Comparison of ENCODE assay signal across 8 cellular contexts in the genomic region with DNA sequence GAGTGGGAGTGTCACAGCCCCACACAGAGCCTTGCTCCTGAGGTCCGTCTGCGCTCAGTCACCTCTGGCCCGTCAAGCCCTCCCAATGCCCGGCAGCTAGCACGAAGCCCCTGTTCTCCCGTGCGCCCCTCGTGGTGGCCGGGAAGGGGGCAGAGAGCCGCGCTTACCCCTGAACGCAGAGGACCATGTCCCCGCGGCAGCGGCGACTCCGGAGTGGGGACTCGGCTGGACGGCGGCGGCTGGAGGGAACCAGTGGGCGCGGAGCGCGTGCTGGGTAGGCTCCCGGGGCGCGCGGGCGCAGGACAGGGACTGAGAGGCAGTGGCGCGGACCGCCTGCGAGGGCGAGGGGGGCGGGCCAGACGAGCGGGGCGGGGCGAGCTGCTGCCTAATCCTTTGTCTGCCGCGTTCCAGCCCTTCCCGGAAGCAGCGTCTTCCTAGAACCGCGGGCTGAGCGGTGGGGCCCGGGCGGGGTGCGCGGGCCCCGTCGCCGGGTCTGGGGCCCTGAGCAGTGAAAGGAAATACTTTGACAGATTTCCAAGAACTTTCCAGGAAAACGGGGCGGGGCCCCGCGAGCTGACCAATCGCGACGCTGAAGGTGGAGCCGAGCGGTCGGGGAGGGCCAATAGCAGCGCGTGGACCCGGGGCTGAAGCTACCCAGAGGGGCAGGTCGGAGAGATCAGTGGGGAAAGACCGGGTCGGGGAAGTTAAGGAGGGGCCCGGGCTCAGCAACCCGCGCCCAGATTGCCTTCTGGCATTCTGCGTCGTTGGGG. TPM values are rescaled to one million over a fixed set of nuclear protein-coding genes. Genes with fewer than 3 reads are reported as not detected.
DNase-seq lines count a peak whose midpoint lies in the region; ATAC-seq and TF ChIP-seq lines count a peak whose summit lies in the region.

A gene with protein sequence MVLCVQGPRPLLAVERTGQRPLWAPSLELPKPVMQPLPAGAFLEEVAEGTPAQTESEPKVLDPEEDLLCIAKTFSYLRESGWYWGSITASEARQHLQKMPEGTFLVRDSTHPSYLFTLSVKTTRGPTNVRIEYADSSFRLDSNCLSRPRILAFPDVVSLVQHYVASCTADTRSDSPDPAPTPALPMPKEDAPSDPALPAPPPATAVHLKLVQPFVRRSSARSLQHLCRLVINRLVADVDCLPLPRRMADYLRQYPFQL (minus strand): TSS at position 311 of the 770 bp plus-strand sequence. CDS start 124 bp downstream, at position 187.

- 0% methylated on average over 32 to 75 of the region's 75 CpGs for WGBS in endodermal cell (ENCODE audit: insufficient coverage in 1 of 2, insufficient read length in 1 of 2), 2 experiments

- H3K9ac ChIP-seq in NT2/D1 (ENCODE audit: insufficient read length, low read depth) (peak within 1 kb of the TSS; percentile 74), endodermal cell (ENCODE audit: extremely low read depth, low read length, poor library complexity, severe bottlenecking) (peak within 1 kb of the TSS; percentile 45)

- H3K27me3 Mint-ChIP-seq in activated CD8-positive, alpha-beta memory T cell treated with anti-CD3 and anti-CD28 coated beads, Interleukin-2, amount 10 ng/mL, durations not matched to agents 7 days and 5 days: no peaks in the 10 kb centered on the region
- H3K27me3 Mint-ChIP-seq in endodermal cell (ENCODE audit: insufficient read depth): peaks cover 45% of the 10 kb centered on the region
- peaks cover 5% of the 10 kb centered on the region for H3K27me3 Mint-ChIP-seq in mesothelial cell of epicardium (ENCODE audit: low read depth)

- H3K27ac Mint-ChIP-seq in activated CD8-positive, alpha-beta memory T cell treated with anti-CD3 and anti-CD28 coated beads, Interleukin-2, amount 10 ng/mL, durations not matched to agents 7 days and 5 days: peak within 1 kb of the TSS; percentile 100
- H3K27ac Mint-ChIP-seq in endodermal cell (peak within 1 kb of the TSS; percentile 4), mesothelial cell of epicardium (peak within 1 kb of the TSS; percentile 96)

- H3K4me3 ChIP-seq in NT2/D1 (ENCODE audit: insufficient read length, low read depth) (peak within 1 kb of the TSS; percentile 56), endodermal cell (ENCODE audit: low read length) (peak within 1 kb of the TSS; percentile 75)

- H3K27me3 ChIP-seq in NT2/D1 (ENCODE audit: insufficient read depth, insufficient read length) (peaks cover 53% of the 10 kb centered on the region), endodermal cell (ENCODE audit: control insufficient read depth, insufficient read depth, low read length, poor library complexity, severe bottlenecking) (peaks cover 22% of the 10 kb centered on the region)

- in situ Hi-C loops in Caki2 (cut with HindIII; ENCODE audit: low pct_unique_long_range_greater_than_20kb, low sequenced_read_pairs): no loop called here

- peak within 1 kb of the TSS; percentile 88 for H3K27ac ChIP-seq in endodermal cell (ENCODE audit: low read depth, low read length)

- H3K36me3 ChIP-seq in NT2/D1 (ENCODE audit: insufficient read depth, insufficient read length, low read length) (peaks cover 20% of the 10 kb centered on the region), endodermal cell (ENCODE audit: control insufficient read depth, insufficient read depth, low read length) (peaks cover 6% of the 10 kb centered on the region)

- DNase-seq in Caki2 (ENCODE audit: low read depth): peak; percentile 93
- peak; percentile 41 for DNase-seq in HPDE6-E6E7 (ENCODE audit: extremely low spot score)
- DNase-seq in NT2/D1 (ENCODE audit: low read depth, low spot score): peak; percentile 88
- DNase-seq in activated CD8-positive, alpha-beta memory T cell treated with anti-CD3 and anti-CD28 coated beads, Interleukin-2, amount 10 ng/mL, durations not matched to agents 7 days and 5 days: peak; percentile 99
- DNase-seq in endodermal cell: peak; percentile 98
- peak; percentile 88 to 95 for DNase-seq in mesothelial cell of epicardium (ENCODE audit: low spot score in 2 of 2, unreplicated experiment in 2 of 2)
- DNase-seq in stimulated activated CD8-positive, alpha-beta memory T cell treated with anti-CD3 and anti-CD28 coated beads, Interleukin-15, amount 100 ng/mL, for 48 hours (ENCODE audit: low read depth in 2 of 2): peak; percentile 98 to 99

- H3K9me3 ChIP-seq in NT2/D1 (ENCODE audit: insufficient read depth, low read length) (no peaks in the 10 kb centered on the region), endodermal cell (ENCODE audit: control insufficient read depth, low read length) (no peaks in the 10 kb centered on the region)

- H3K4me1 ChIP-seq in NT2/D1 (ENCODE audit: insufficient read depth, insufficient read length): peaks cover 14% of the 10 kb centered on the region
- H3K4me1 ChIP-seq in endodermal cell (ENCODE audit: control insufficient read depth, insufficient read depth, low read length): no peaks in the 10 kb centered on the region

- peak within 1 kb of the TSS; percentile 89 for H3K4me3 Mint-ChIP-seq in activated CD8-positive, alpha-beta memory T cell treated with anti-CD3 and anti-CD28 coated beads, Interleukin-2, amount 10 ng/mL, durations not matched to agents 7 days and 5 days
- H3K4me3 Mint-ChIP-seq in endodermal cell: peak within 1 kb of the TSS; percentile 61
- peak within 1 kb of the TSS; percentile 79 for H3K4me3 Mint-ChIP-seq in mesothelial cell of epicardium

- peaks cover 76% of the 10 kb centered on the region for H3K36me3 Mint-ChIP-seq in activated CD8-positive, alpha-beta memory T cell treated with anti-CD3 and anti-CD28 coated beads, Interleukin-2, amount 10 ng/mL, durations not matched to agents 7 days and 5 days
- no peaks in the 10 kb centered on the region for H3K36me3 Mint-ChIP-seq in endodermal cell (ENCODE audit: low read depth)
- H3K36me3 Mint-ChIP-seq in mesothelial cell of epicardium: no peaks in the 10 kb centered on the region

- CTCF ChIA-PET in activated CD8-positive, alpha-beta memory T cell treated with anti-CD3 and anti-CD28 coated beads, Interleukin-2, amount 10 ng/mL, durations not matched to agents 7 days and 5 days (lab: Charles Lee): interaction anchor here (0.6 to 25.1 kb wide), 9 partner anchors 8 to 274 kb away, joined by 3 to 859 read pairs (median 20); a partner anchor contains a TSS

- peak; percentile 70 for ATAC-seq in GM19463 (IDR thresholded peaks at IDR 0.05; ENCODE audit: unreplicated experiment)
- ATAC-seq in activated CD8-positive, alpha-beta memory T cell treated with anti-CD3 and anti-CD28 coated beads, Interleukin-2, amount 10 ng/mL, durations not matched to agents 7 days and 5 days: peak; percentile 72

- peak; percentile 91 for TF ChIP-seq CTCF in endodermal cell (conservative IDR thresholded peaks at IDR 0.05)
- TF ChIP-seq CTCF in mesothelial cell of epicardium (IDR thresholded peaks at IDR 0.05; ENCODE audit: unreplicated experiment): peak; percentile 58

- peaks cover 29% of the 10 kb centered on the region for H3K4me1 Mint-ChIP-seq in activated CD8-positive, alpha-beta memory T cell treated with anti-CD3 and anti-CD28 coated beads, Interleukin-2, amount 10 ng/mL, durations not matched to agents 7 days and 5 days
- peaks cover 21% of the 10 kb centered on the region for H3K4me1 Mint-ChIP-seq in endodermal cell
- peaks cover 53% of the 10 kb centered on the region for H3K4me1 Mint-ChIP-seq in mesothelial cell of epicardium

- no peaks in the 10 kb centered on the region for H3K9me3 Mint-ChIP-seq in activated CD8-positive, alpha-beta memory T cell treated with anti-CD3 and anti-CD28 coated beads, Interleukin-2, amount 10 ng/mL, durations not matched to agents 7 days and 5 days (ENCODE audit: low read depth)
- H3K9me3 Mint-ChIP-seq in endodermal cell (no peaks in the 10 kb centered on the region), mesothelial cell of epicardium (no peaks in the 10 kb centered on the region)

RNA-seq across cellular contexts. Expression of the gene that starts here (rescaled TPM):
- total RNA-seq in Caki2 (2014; rRNA removed; shearing (Covaris generic); ENCODE audit: low replicate concordance): 0.30 and 2.5 TPM in 2 replicates
- total RNA-seq in activated CD8-positive, alpha-beta memory T cell treated with anti-CD3 and anti-CD28 coated beads, Interleukin-2, amount 10 ng/mL, durations not matched to agents 7 days and 5 days: 100 to 1,000 TPM; 266 to 369 TPM
- total RNA-seq in endodermal cell: 1 to 10 TPM; 1.2 to 2.0 TPM
- 3.6 TPM for polyA plus RNA-seq in endodermal cell (2013, experiment 1 of 2)
- polyA plus RNA-seq in endodermal cell (2013, experiment 2 of 2): 3.7 TPM
- total RNA-seq in mesothelial cell of epicardium: 15.2 to 16.7 TPM (median 15.2 TPM) in 3 replicates

Comparison
In these comparisons a context has a peak if more than half of its experiments do, and no peak if none do; other contexts are left out.
1. Peak in every context shown above with its lines: DNase-seq, ATAC-seq, H3K4me3 ChIP-seq and H3K27ac ChIP-seq.
2. RNA of the gene that starts here (total RNA-seq): 266 to 369 TPM in activated CD8-positive, alpha-beta memory T cell treated with anti-CD3 and anti-CD28 coated beads, Interleukin-2, amount 10 ng/mL, durations not matched to agents 7 days and 5 days; 15.2 to 16.7 TPM in mesothelial cell of epicardium, 1.2 to 2.0 TPM in endodermal cell and 0.30 to 2.5 TPM in Caki2; every median in the first group is over 10 times any median in the second.
3. DNase-seq: peak in every context shown above with its lines; median percentile 99 in activated CD8-positive, alpha-beta memory T cell treated with anti-CD3 and anti-CD28 coated beads, Interleukin-2, amount 10 ng/mL, durations not matched to agents 7 days and 5 days; 98 in stimulated activated CD8-positive, alpha-beta memory T cell treated with anti-CD3 and anti-CD28 coated beads, Interleukin-15, amount 100 ng/mL, for 48 hours; 98 in endodermal cell; 93 in Caki2; 92 in mesothelial cell of epicardium; 88 in NT2/D1; 41 in HPDE6-E6E7.
4. H3K27ac Mint-ChIP-seq: peak in every context shown above with its lines; median percentile 100 in activated CD8-positive, alpha-beta memory T cell treated with anti-CD3 and anti-CD28 coated beads, Interleukin-2, amount 10 ng/mL, durations not matched to agents 7 days and 5 days; 96 in mesothelial cell of epicardium; 4 in endodermal cell.